ENCODE assay signal across 8 cellular contexts in genomic region chr19:6110360-6110977, GRCh38.
DNase-seq lines count a peak whose midpoint lies in the region; ATAC-seq and TF ChIP-seq lines count a peak whose summit lies in the region.

Gene RFX2 (minus strand): TSS chr19:6110500. CDS start chr19:6047496, 63,004 bp downstream.

- peak within 1 kb of the TSS; percentile 78 for H3K4me3 ChIP-seq in coronary artery

- ATAC-seq in GM19351 (IDR thresholded peaks at IDR 0.05; ENCODE audit: unreplicated experiment) (peak; percentile 92), HG03469 (IDR thresholded peaks at IDR 0.05; ENCODE audit: unreplicated experiment) (peak; percentile 85)

- TF ChIP-seq CTCF in C4-2B (conservative IDR thresholded peaks at IDR 0.05) (no peak), coronary artery (IDR thresholded peaks at IDR 0.05) (no peak)

- H3K27ac ChIP-seq in C4-2B (peak within 1 kb of the TSS; percentile 27), coronary artery (peak within 1 kb of the TSS; percentile 90 to 94)

- DNase-seq in NCI-H526 (lab: John Stamatoyannopoulos, UW) = peak; percentile 88 to 98
- peak; percentile 99 for DNase-seq in activated CD4-positive, alpha-beta T cell treated with anti-CD3 and anti-CD28 coated beads for 48 hours
- DNase-seq in coronary artery (ENCODE audit: low spot score) = peak; percentile 99
- peak; percentile 100 for DNase-seq in left kidney (ENCODE audit: low read depth, low spot score)
- peak; percentile 99 for DNase-seq in stimulated activated CD4-positive, alpha-beta T cell treated with anti-CD3 and anti-CD28 coated beads, Interleukin-1b, Interleukin-23, amount 100 ng/mL, for 4 hours (ENCODE audit: low read depth in 2 of 2)

Comparison
In these comparisons a context has a peak if more than half of its experiments do, and no peak if none do; other contexts are left out.
1. Peak in every context shown above with its lines: DNase-seq, ATAC-seq, H3K4me3 ChIP-seq and H3K27ac ChIP-seq.